In the genomic region with DNA sequence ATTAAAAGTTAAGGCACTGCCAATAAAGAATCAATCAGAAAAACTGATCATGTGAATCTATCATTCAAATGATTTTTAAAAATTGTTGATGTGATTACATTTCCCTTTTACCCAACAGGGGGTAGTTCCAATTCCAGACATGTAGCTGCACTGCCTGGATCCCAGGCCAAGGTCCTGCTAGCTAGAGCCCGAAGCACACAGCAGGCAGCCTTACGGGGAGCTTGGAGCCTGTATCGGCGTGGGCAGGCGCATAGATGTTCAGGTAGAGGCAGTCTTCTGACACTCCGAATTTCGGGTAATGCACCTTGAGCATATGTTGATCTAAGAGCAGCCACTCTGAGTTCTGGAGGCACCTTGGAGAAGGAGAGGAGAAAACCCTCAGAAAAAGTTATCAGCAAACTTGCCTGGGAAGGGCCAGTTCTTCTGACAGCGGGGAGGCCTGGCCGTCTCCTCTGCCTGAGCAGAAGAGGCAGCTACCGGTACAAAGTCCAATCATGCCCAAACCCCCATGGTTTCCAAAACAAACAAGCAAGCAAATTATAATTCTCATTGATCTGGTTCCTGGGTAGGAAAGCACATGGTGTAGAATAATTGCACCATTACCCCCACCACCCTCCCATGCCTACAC, we compare ENCODE assay signal across 1 cellular context.
TF ChIP-seq lines count a peak whose summit lies in the region.

No MANE protein-coding gene starts in this region.

TF ChIP-seq in HepG2, 621 proteins besides CTCF, POLR2A, EP300 and RAD21 (continued from another document and continues in another):
- TF ChIP-seq RERE (CRISPR knock-in tag; IDR thresholded peaks at IDR 0.05; ENCODE audit: low read depth): no peak
- TF ChIP-seq AFF4 (CRISPR knock-in tag; IDR thresholded peaks at IDR 0.05): no peak
- no peak for TF ChIP-seq ZNF788 (CRISPR knock-in tag; IDR thresholded peaks at IDR 0.05; ENCODE audit: borderline replicate concordance)
- TF ChIP-seq ZKSCAN1 (IDR thresholded peaks at IDR 0.05; ENCODE audit: low read length): no peak
- no peak for TF ChIP-seq ZNF772 (CRISPR knock-in tag; IDR thresholded peaks at IDR 0.05)
- TF ChIP-seq, protein P1, sequence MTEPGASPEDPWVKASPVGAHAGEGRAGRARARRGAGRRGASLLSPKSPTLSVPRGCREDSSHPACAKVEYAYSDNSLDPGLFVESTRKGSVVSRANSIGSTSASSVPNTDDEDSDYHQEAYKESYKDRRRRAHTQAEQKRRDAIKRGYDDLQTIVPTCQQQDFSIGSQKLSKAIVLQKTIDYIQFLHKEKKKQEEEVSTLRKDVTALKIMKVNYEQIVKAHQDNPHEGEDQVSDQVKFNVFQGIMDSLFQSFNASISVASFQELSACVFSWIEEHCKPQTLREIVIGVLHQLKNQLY (CRISPR knock-in tag; IDR thresholded peaks at IDR 0.05): no peak
- 0 out of 2 replicates have a peak, but pooled peaks have one; percentile 24 for TF ChIP-seq NFKB2 (CRISPR knock-in tag; IDR thresholded peaks at IDR 0.05; ENCODE audit: borderline replicate concordance)
- no peak for TF ChIP-seq ZFP37 (CRISPR knock-in tag; IDR thresholded peaks at IDR 0.05; ENCODE audit: borderline replicate concordance)
- TF ChIP-seq HNF4G (IDR thresholded peaks at IDR 0.05; ENCODE audit: borderline replicate concordance, low read depth, low read length): no peak
- TF ChIP-seq HNF4G (CRISPR knock-in tag; IDR thresholded peaks at IDR 0.05; ENCODE audit: borderline replicate concordance, low read depth): peak; percentile 69; the same call in 1 of the 2 replicates
- TF ChIP-seq ZBTB7B (CRISPR knock-in tag; IDR thresholded peaks at IDR 0.05): no peak
- no peak for TF ChIP-seq ZNF589 (CRISPR knock-in tag; conservative IDR thresholded peaks at IDR 0.05)
- TF ChIP-seq, protein P2, sequence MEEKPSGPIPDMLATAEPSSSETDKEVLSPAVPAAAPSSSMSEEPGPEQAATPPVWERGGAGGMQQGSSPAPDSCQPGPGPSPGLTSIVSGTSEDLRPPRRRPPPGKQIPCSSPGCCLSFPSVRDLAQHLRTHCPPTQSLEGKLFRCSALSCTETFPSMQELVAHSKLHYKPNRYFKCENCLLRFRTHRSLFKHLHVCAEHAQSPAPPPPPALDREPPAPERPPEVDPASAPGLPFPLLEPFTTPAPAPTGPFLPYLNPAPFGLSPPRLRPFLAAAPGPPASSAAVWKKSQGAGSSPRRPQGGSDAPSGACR (CRISPR knock-in tag; IDR thresholded peaks at IDR 0.05): no peak
- TF ChIP-seq KDM6A (CRISPR knock-in tag; IDR thresholded peaks at IDR 0.05; ENCODE audit: low read depth): 0 out of 2 replicates have a peak, but pooled peaks have one; percentile 24
- no peak for TF ChIP-seq ZNF768 (CRISPR knock-in tag; IDR thresholded peaks at IDR 0.05)
- TF ChIP-seq KLF11 (CRISPR knock-in tag; IDR thresholded peaks at IDR 0.05): no peak
- no peak for TF ChIP-seq SNAPC5 (CRISPR knock-in tag; IDR thresholded peaks at IDR 0.05; ENCODE audit: borderline replicate concordance)
- no peak for TF ChIP-seq FOXK2 (IDR thresholded peaks at IDR 0.05)
- TF ChIP-seq, protein P3, sequence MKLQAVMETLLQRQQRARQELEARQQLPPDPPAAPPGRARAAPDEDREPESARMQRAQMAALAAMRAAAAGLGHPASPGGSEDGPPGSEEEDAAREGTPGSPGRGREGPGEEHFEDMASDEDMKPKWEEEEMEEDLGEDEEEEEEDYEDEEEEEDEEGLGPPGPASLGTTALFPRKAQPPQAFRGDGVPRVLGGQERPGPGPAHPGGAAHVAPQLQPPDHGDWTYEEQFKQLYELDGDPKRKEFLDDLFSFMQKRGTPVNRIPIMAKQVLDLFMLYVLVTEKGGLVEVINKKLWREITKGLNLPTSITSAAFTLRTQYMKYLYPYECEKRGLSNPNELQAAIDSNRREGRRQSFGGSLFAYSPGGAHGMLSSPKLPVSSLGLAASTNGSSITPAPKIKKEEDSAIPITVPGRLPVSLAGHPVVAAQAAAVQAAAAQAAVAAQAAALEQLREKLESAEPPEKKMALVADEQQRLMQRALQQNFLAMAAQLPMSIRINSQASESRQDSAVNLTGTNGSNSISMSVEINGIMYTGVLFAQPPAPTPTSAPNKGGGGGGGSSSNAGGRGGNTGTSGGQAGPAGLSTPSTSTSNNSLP (IDR thresholded peaks at IDR 0.05; ENCODE audit: low read depth, low read length): 0 out of 2 replicates have a peak, but pooled peaks have one; percentile 26
- no peak for TF ChIP-seq ZNF280B (CRISPR knock-in tag; IDR thresholded peaks at IDR 0.05; ENCODE audit: borderline replicate concordance)
- TF ChIP-seq IRX3 (CRISPR knock-in tag; IDR thresholded peaks at IDR 0.05; ENCODE audit: borderline replicate concordance, low read depth): no peak
- no peak for TF ChIP-seq ZNF121 (CRISPR knock-in tag; IDR thresholded peaks at IDR 0.05)
- no peak for TF ChIP-seq HDAC2 (CRISPR knock-in tag; IDR thresholded peaks at IDR 0.05)
- peak; percentile 72 for TF ChIP-seq HNF4A (CRISPR knock-in tag; IDR thresholded peaks at IDR 0.05)
- peak; percentile 3; the same call in 1 of the 2 replicates for TF ChIP-seq UBTF (CRISPR knock-in tag; IDR thresholded peaks at IDR 0.05)
- TF ChIP-seq, protein P4, sequence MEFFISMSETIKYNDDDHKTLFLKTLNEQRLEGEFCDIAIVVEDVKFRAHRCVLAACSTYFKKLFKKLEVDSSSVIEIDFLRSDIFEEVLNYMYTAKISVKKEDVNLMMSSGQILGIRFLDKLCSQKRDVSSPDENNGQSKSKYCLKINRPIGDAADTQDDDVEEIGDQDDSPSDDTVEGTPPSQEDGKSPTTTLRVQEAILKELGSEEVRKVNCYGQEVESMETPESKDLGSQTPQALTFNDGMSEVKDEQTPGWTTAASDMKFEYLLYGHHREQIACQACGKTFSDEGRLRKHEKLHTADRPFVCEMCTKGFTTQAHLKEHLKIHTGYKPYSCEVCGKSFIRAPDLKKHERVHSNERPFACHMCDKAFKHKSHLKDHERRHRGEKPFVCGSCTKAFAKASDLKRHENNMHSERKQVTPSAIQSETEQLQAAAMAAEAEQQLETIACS (CRISPR knock-in tag; IDR thresholded peaks at IDR 0.05): no peak
- TF ChIP-seq SRY (CRISPR knock-in tag; IDR thresholded peaks at IDR 0.05): no peak
- no peak for TF ChIP-seq CREBL2 (CRISPR knock-in tag; IDR thresholded peaks at IDR 0.05; ENCODE audit: borderline replicate concordance)
- no peak for TF ChIP-seq RFXANK (CRISPR knock-in tag; IDR thresholded peaks at IDR 0.05)
- TF ChIP-seq KDM1A (CRISPR knock-in tag; IDR thresholded peaks at IDR 0.05): no peak
- TF ChIP-seq ISX (CRISPR knock-in tag; conservative IDR thresholded peaks at IDR 0.05): no peak
- TF ChIP-seq TMF1 (CRISPR knock-in tag; IDR thresholded peaks at IDR 0.05; ENCODE audit: low read depth): no peak
- no peak for TF ChIP-seq HOMEZ (CRISPR knock-in tag; IDR thresholded peaks at IDR 0.05; ENCODE audit: low read depth)
- 0 out of 2 replicates have a peak, but pooled peaks have one; percentile 23 for TF ChIP-seq GABPB1 (CRISPR knock-in tag; IDR thresholded peaks at IDR 0.05)
- no peak for TF ChIP-seq ATF7 (IDR thresholded peaks at IDR 0.05)
- no peak for TF ChIP-seq ATF7 (CRISPR knock-in tag; IDR thresholded peaks at IDR 0.05)
- peak; percentile 58; the same call in 1 of the 2 replicates for TF ChIP-seq ZKSCAN8 (CRISPR knock-in tag; IDR thresholded peaks at IDR 0.05; ENCODE audit: borderline replicate concordance)
- TF ChIP-seq ZNF577 (CRISPR knock-in tag; IDR thresholded peaks at IDR 0.05; ENCODE audit: borderline replicate concordance, low read depth): no peak
